18 cellular contexts compared by ENCODE assay signal in the genomic region with DNA sequence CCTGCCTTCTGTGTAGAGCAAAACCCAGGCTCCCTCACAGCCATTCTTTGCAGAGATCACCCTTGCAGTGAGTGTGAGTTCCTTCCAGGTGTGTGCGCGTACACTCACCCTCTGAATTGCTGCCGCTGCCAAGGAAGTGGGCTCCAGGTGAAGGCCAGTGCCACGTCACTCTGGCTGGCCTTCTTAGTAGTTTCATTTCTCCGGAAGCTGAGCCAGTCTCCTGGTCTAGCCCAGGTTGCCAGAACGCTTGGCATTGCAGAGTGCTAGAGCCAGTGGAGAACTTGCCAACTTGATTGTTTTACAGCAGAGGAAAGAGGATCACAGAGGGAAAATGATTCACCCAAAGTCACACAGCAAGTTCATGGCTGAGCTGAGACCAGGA. TPM values are rescaled to one million over a fixed set of nuclear protein-coding genes. Genes with fewer than 3 reads are reported as not detected.
A peak's percentile ranks its signal among the peaks of the same experiment; 100 is the strongest.
DNase-seq lines count a peak whose midpoint lies in the region; ATAC-seq and TF ChIP-seq lines count a peak whose summit lies in the region.
"Had no signal": no experiment of that assay in that cellular context is flagged by ENCODE, and none has a peak within 500 bp of the region (broad histone marks: within the 10 kb centered on the region; RNA-seq: fewer than 3 reads in every experiment).

No MANE protein-coding gene starts in this region.

- no peaks in the 10 kb centered on the region for H3K4me1 Mint-ChIP-seq in stimulated activated memory B cell treated with anti-CD40 and anti-IgM and Interleukin-4, amounts not matched to agents 10 μg/mL and 1 μg/mL and 100 μg/mL, for 72 hours
- no peaks in the 10 kb centered on the region for H3K4me1 Mint-ChIP-seq in activated CD8-positive, alpha-beta T cell treated with anti-CD3 and anti-CD28 coated beads for 36 hours (ENCODE audit: low read depth)
- H3K4me1 Mint-ChIP-seq: activated naive CD8-positive, alpha-beta T cell treated with anti-CD3 and anti-CD28 coated beads, Interleukin-2, amount 10 ng/mL, durations not matched to agents 7 days and 5 days; immature natural killer cell; stimulated activated naive CD8-positive, alpha-beta T cell treated with anti-CD3 and anti-CD28 coated beads, Interleukin-15, amount 100 ng/mL, for 72 hours had no signal

- no peak overlapping the region for H3K4me3 Mint-ChIP-seq in stimulated activated memory B cell treated with anti-CD40 and anti-IgM and Interleukin-4, amounts not matched to agents 10 μg/mL and 1 μg/mL and 100 μg/mL, for 72 hours
- H3K4me3 Mint-ChIP-seq in activated CD8-positive, alpha-beta T cell treated with anti-CD3 and anti-CD28 coated beads for 36 hours, result no peak overlapping the region
- H3K4me3 Mint-ChIP-seq: activated naive CD8-positive, alpha-beta T cell treated with anti-CD3 and anti-CD28 coated beads, Interleukin-2, amount 10 ng/mL, durations not matched to agents 7 days and 5 days; immature natural killer cell; stimulated activated naive CD8-positive, alpha-beta T cell treated with anti-CD3 and anti-CD28 coated beads, Interleukin-15, amount 100 ng/mL, for 72 hours had no signal

- DNase-seq in G401 (ENCODE audit: low spot score) (peak; percentile 75), RWPE2 (ENCODE audit: low spot score) (no peak), fibroblast of the aortic adventitia (ENCODE audit: low read depth) (peak; percentile 64), omental fat pad (ENCODE audit: low spot score) (no peak), NCI-H2196 (lab: John Stamatoyannopoulos, UW; ENCODE audit: unreplicated experiment) (no peak), NAMALWA (ENCODE audit: low spot score) (no peak)
- DNase-seq in activated CD8-positive, alpha-beta T cell treated with anti-CD3 and anti-CD28 coated beads for 36 hours, result no peak
- DNase-seq: activated CD4-positive, alpha-beta T cell treated with anti-CD3 and anti-CD28 coated beads for 4 hours; activated naive CD8-positive, alpha-beta T cell treated with anti-CD3 and anti-CD28 coated beads, Interleukin-2, amount 10 ng/mL, durations not matched to agents 7 days and 5 days; immature natural killer cell; KG1; midbrain; NCI-H1436; NCI-H226; SIG-M5; stimulated activated naive CD8-positive, alpha-beta T cell treated with anti-CD3 and anti-CD28 coated beads, Interleukin-15, amount 100 ng/mL, for 72 hours; T1000 had no signal

- no peaks in the 10 kb centered on the region for H3K36me3 Mint-ChIP-seq in stimulated activated memory B cell treated with anti-CD40 and anti-IgM and Interleukin-4, amounts not matched to agents 10 μg/mL and 1 μg/mL and 100 μg/mL, for 72 hours
- no peaks in the 10 kb centered on the region for H3K36me3 Mint-ChIP-seq in activated CD8-positive, alpha-beta T cell treated with anti-CD3 and anti-CD28 coated beads for 36 hours (ENCODE audit: low read depth)
- H3K36me3 Mint-ChIP-seq: activated naive CD8-positive, alpha-beta T cell treated with anti-CD3 and anti-CD28 coated beads, Interleukin-2, amount 10 ng/mL, durations not matched to agents 7 days and 5 days; immature natural killer cell had no signal

- H3K27me3 ChIP-seq in RWPE2 (ENCODE audit: insufficient read depth, poor library complexity, severe bottlenecking), result no peaks in the 10 kb centered on the region

- POLR2A ChIA-PET in activated CD8-positive, alpha-beta T cell treated with anti-CD3 and anti-CD28 coated beads for 36 hours (lab: Charles Lee), result interaction anchor here (2.6 kb wide), 1 partner anchor 12 kb away, joined by 13 read pairs; a partner anchor contains a TSS

- H3K27me3 Mint-ChIP-seq in stimulated activated memory B cell treated with anti-CD40 and anti-IgM and Interleukin-4, amounts not matched to agents 10 μg/mL and 1 μg/mL and 100 μg/mL, for 72 hours, result peaks cover 52% of the 10 kb centered on the region
- peaks cover 2% of the 10 kb centered on the region for H3K27me3 Mint-ChIP-seq in activated CD8-positive, alpha-beta T cell treated with anti-CD3 and anti-CD28 coated beads for 36 hours

- H3K27ac ChIP-seq in RWPE2 (ENCODE audit: poor library complexity, severe bottlenecking), result peak overlapping the region; percentile 41

- H3K9me3 ChIP-seq in RWPE2 (ENCODE audit: severe bottlenecking), result no peaks in the 10 kb centered on the region

- H3K36me3 ChIP-seq in RWPE2 (ENCODE audit: low read depth), result no peaks in the 10 kb centered on the region

- no peak for TF ChIP-seq CTCF in RWPE2 (IDR thresholded peaks at IDR 0.05; ENCODE audit: poor library complexity, severe bottlenecking)
- TF ChIP-seq CTCF in fibroblast of the aortic adventitia (IDR thresholded peaks at IDR 0.05; ENCODE audit: insufficient read depth, low read length), result no peak
- TF ChIP-seq CTCF in omental fat pad (IDR thresholded peaks at IDR 0.05), result no peak
- no peak for TF ChIP-seq CTCF in activated CD8-positive, alpha-beta T cell treated with anti-CD3 and anti-CD28 coated beads for 36 hours (IDR thresholded peaks at IDR 0.05)

- in situ Hi-C loops in G401 (cut with HindIII; ENCODE audit: low sequenced_read_pairs), result no loop called here

- ATAC-seq in RWPE2 (ENCODE audit: low read depth) (peak; percentile 85), omental fat pad (ENCODE audit: low FRiP score) (peak; percentile 77)
- no peak for ATAC-seq in stimulated activated memory B cell treated with anti-CD40 and anti-IgM and Interleukin-4, amounts not matched to agents 10 μg/mL and 1 μg/mL and 100 μg/mL, for 72 hours
- ATAC-seq in activated CD8-positive, alpha-beta T cell treated with anti-CD3 and anti-CD28 coated beads for 36 hours, result no peak
- ATAC-seq: stimulated activated naive CD8-positive, alpha-beta T cell treated with anti-CD3 and anti-CD28 coated beads, Interleukin-15, amount 100 ng/mL, for 72 hours had no signal

- intact Hi-C loops in activated CD8-positive, alpha-beta T cell treated with anti-CD3 and anti-CD28 coated beads for 36 hours (cut with micrococcal nuclease), result no loop called here

- no peak overlapping the region for H3K4me3 ChIP-seq in RWPE2 (ENCODE audit: severe bottlenecking)
- H3K4me3 ChIP-seq in fibroblast of the aortic adventitia (ENCODE audit: low read depth, low read length), result no peak overlapping the region

- H3K4me1 ChIP-seq in RWPE2 (ENCODE audit: insufficient read depth, poor library complexity, severe bottlenecking), result peaks cover 7% of the 10 kb centered on the region

- H3K27ac Mint-ChIP-seq in stimulated activated memory B cell treated with anti-CD40 and anti-IgM and Interleukin-4, amounts not matched to agents 10 μg/mL and 1 μg/mL and 100 μg/mL, for 72 hours, result no peak overlapping the region
- no peak overlapping the region for H3K27ac Mint-ChIP-seq in activated CD8-positive, alpha-beta T cell treated with anti-CD3 and anti-CD28 coated beads for 36 hours
- H3K27ac Mint-ChIP-seq: activated naive CD8-positive, alpha-beta T cell treated with anti-CD3 and anti-CD28 coated beads, Interleukin-2, amount 10 ng/mL, durations not matched to agents 7 days and 5 days had no signal

- H3K9me3 Mint-ChIP-seq in stimulated activated memory B cell treated with anti-CD40 and anti-IgM and Interleukin-4, amounts not matched to agents 10 μg/mL and 1 μg/mL and 100 μg/mL, for 72 hours, result no peaks in the 10 kb centered on the region
- no peaks in the 10 kb centered on the region for H3K9me3 Mint-ChIP-seq in activated CD8-positive, alpha-beta T cell treated with anti-CD3 and anti-CD28 coated beads for 36 hours
- H3K9me3 Mint-ChIP-seq: activated naive CD8-positive, alpha-beta T cell treated with anti-CD3 and anti-CD28 coated beads, Interleukin-2, amount 10 ng/mL, durations not matched to agents 7 days and 5 days; immature natural killer cell; stimulated activated naive CD8-positive, alpha-beta T cell treated with anti-CD3 and anti-CD28 coated beads, Interleukin-15, amount 100 ng/mL, for 72 hours had no signal

- CTCF ChIA-PET in activated CD8-positive, alpha-beta T cell treated with anti-CD3 and anti-CD28 coated beads for 36 hours (lab: Charles Lee), result interaction anchor here (1.0 to 6.7 kb wide), 6 partner anchors 9 to 110 kb away, joined by 3 to 43 read pairs (median 4); a partner anchor contains a TSS

RNA-seq across cellular contexts. Expression of a gene that starts 11.0 kb away (rescaled TPM):
- 0.25 and 0.88 TPM in 2 replicates for total RNA-seq in G401 (2014; rRNA removed; shearing (Covaris generic))
- 5.9 and 6.2 TPM in 2 replicates for total RNA-seq in fibroblast of the aortic adventitia (ENCODE audit: low replicate concordance)
- total RNA-seq in omental fat pad, result 1 to 10 TPM; 1.2 to 4.4 (median 2.8) TPM
- total RNA-seq in activated CD8-positive, alpha-beta T cell treated with anti-CD3 and anti-CD28 coated beads for 36 hours, result 1 to 10 TPM; 2.9 TPM

RNA-seq across cellular contexts. Expression of a gene that starts 11.3 kb away (rescaled TPM):
- 41.9 and 54.9 TPM in 2 replicates for total RNA-seq in G401 (2014; rRNA removed; shearing (Covaris generic))
- total RNA-seq in fibroblast of the aortic adventitia (ENCODE audit: low replicate concordance) (37.1 and 39.8 TPM in 2 replicates), omental fat pad (10 to 100 TPM; 32.1 to 77.1 (median 43.5) TPM)
- total RNA-seq in activated CD8-positive, alpha-beta T cell treated with anti-CD3 and anti-CD28 coated beads for 36 hours, result 10 to 100 TPM; 47.5 to 51.7 TPM

RNA-seq across cellular contexts. Expression of a gene that starts 19.7 kb away (rescaled TPM):
- total RNA-seq in G401 (2014; rRNA removed; shearing (Covaris generic)), result 19.7 and 24.1 TPM in 2 replicates
- total RNA-seq in fibroblast of the aortic adventitia (ENCODE audit: low replicate concordance) (14.1 and 45.1 TPM in 2 replicates), omental fat pad (10 to 100 TPM in 3 of 4 donors, 1 to 10 TPM in 1; 4.6 to 24.9 (median 13.0) TPM)
- total RNA-seq in activated CD8-positive, alpha-beta T cell treated with anti-CD3 and anti-CD28 coated beads for 36 hours, result under 1 TPM; 0.05 to 0.27 TPM

RNA-seq across cellular contexts. Expression of a gene that starts 24.1 kb away (rescaled TPM):
- total RNA-seq in G401 (2014; rRNA removed; shearing (Covaris generic)), result 49.2 and 56.4 TPM in 2 replicates
- 12.6 and 13.7 TPM in 2 replicates for total RNA-seq in fibroblast of the aortic adventitia (ENCODE audit: low replicate concordance)
- total RNA-seq in omental fat pad, result 10 to 100 TPM; 28.4 to 35.9 (median 31.8) TPM
- total RNA-seq in activated CD8-positive, alpha-beta T cell treated with anti-CD3 and anti-CD28 coated beads for 36 hours, result 10 to 100 TPM; 43.6 to 55.5 TPM

RNA-seq across cellular contexts. Expression of a gene that starts 50.5 kb away (rescaled TPM):
- 41.4 and 45.5 TPM in 2 replicates for total RNA-seq in G401 (2014; rRNA removed; shearing (Covaris generic))
- 77.9 and 221 TPM in 2 replicates for total RNA-seq in fibroblast of the aortic adventitia (ENCODE audit: low replicate concordance)
- 10 to 100 TPM in 3 of 4 donors, 1 to 10 TPM in 1; 9.2 to 53.3 (median 23.3) TPM for total RNA-seq in omental fat pad
- total RNA-seq in activated CD8-positive, alpha-beta T cell treated with anti-CD3 and anti-CD28 coated beads for 36 hours, result 1 to 10 TPM; 1.3 to 2.0 TPM
- total RNA-seq: activated naive CD8-positive, alpha-beta T cell treated with anti-CD3 and anti-CD28 coated beads, Interleukin-2, amount 10 ng/mL, durations not matched to agents 7 days and 5 days had no signal

Comparison
In these comparisons a context has a peak if more than half of its experiments do, and no peak if none do; other contexts are left out.
1. DNase-seq: peak in G401 (single experiment) and fibroblast of the aortic adventitia (single experiment); none in RWPE2 (single experiment), omental fat pad (single experiment), NCI-H2196 (single experiment), activated CD8-positive, alpha-beta T cell treated with anti-CD3 and anti-CD28 coated beads for 36 hours (single experiment) and NAMALWA (single experiment).
2. ATAC-seq: peak in RWPE2 (single experiment) and omental fat pad (single experiment); none in stimulated activated memory B cell treated with anti-CD40 and anti-IgM and Interleukin-4, amounts not matched to agents 10 μg/mL and 1 μg/mL and 100 μg/mL, for 72 hours (single experiment) and activated CD8-positive, alpha-beta T cell treated with anti-CD3 and anti-CD28 coated beads for 36 hours (single experiment).
3. RNA of a gene that starts 19.7 kb away (total RNA-seq): 19.7 to 24.1 TPM in G401, 14.1 to 45.1 TPM in fibroblast of the aortic adventitia and 4.6 to 24.9 TPM in omental fat pad; 0.05 to 0.27 TPM in activated CD8-positive, alpha-beta T cell treated with anti-CD3 and anti-CD28 coated beads for 36 hours; every median in the first group is over 4 times any median in the second.